Comparison of ENCODE assay signal across 17 cellular contexts in genomic region chr5:72123764-72124163, GRCh38. TPM values are rescaled to one million over a fixed set of nuclear protein-coding genes. Genes with fewer than 3 reads are reported as not detected.
A peak's percentile ranks its signal among the peaks of the same experiment; 100 is the strongest.
DNase-seq lines count a peak whose midpoint lies in the region; FAIRE-seq and TF ChIP-seq lines count a peak whose summit lies in the region.
"Had no signal": no experiment of that assay in that cellular context is flagged by ENCODE, and none has a peak within 500 bp of the region (broad histone marks: within the 10 kb centered on the region; RNA-seq: fewer than 3 reads in every experiment).

No MANE protein-coding gene starts in this region.

- in situ Hi-C loops in transverse colon (cut with MboI; ENCODE audit: low pct_ligation_motif_present in 1 of 4, low pct_unique_long_range_greater_than_20kb in 1 of 4, low sequenced_read_pairs in 3 of 4), result no loop called here

- H3K4me1 Mint-ChIP-seq in H9 (peaks cover 60 to 62% of the 10 kb centered on the region in 2 experiments), astrocyte (ENCODE audit: low read depth, unreplicated experiment) (peaks cover 42% of the 10 kb centered on the region), neural progenitor cell (peaks cover 79% of the 10 kb centered on the region), mesothelial cell of epicardium (peaks cover 42% of the 10 kb centered on the region)
- no peaks in the 10 kb centered on the region for H3K4me1 Mint-ChIP-seq in T-helper 2 cell treated with Interferon-gamma antibody and Interleukin-4, amounts not matched to agents 5 μg/mL and 100 μg/mL, for 36 hours (ENCODE audit: low read depth)

- H4K8ac ChIP-seq in H9 (replicated peaks; ENCODE audit: insufficient read length, low read depth, low read length), result no peak overlapping the region

- H3K4me3 Mint-ChIP-seq in H9 (no peak overlapping the region), astrocyte (ENCODE audit: unreplicated experiment) (no peak overlapping the region), neural progenitor cell (peak overlapping the region; percentile 55), mesothelial cell of epicardium (no peak overlapping the region)
- no peak overlapping the region for H3K4me3 Mint-ChIP-seq in T-helper 2 cell treated with Interferon-gamma antibody and Interleukin-4, amounts not matched to agents 5 μg/mL and 100 μg/mL, for 36 hours

- H3K23ac ChIP-seq in H9 (ENCODE audit: insufficient read length, low read depth, low read length), result no peak overlapping the region

- TF ChIP-seq CTCF in H9 (conservative IDR thresholded peaks at IDR 0.05) (no peak), astrocyte (IDR thresholded peaks at IDR 0.05; ENCODE audit: insufficient read depth, low read depth, low read length) (no peak), neural progenitor cell (IDR thresholded peaks at IDR 0.05) (no peak), mesothelial cell of epicardium (IDR thresholded peaks at IDR 0.05; ENCODE audit: unreplicated experiment) (no peak), transverse colon (IDR thresholded peaks at IDR 0.05) (no peak)

- H3K23me2 ChIP-seq in H9 (ENCODE audit: insufficient read length, low read depth, low read length, poor library complexity, severe bottlenecking), result no peaks in the 10 kb centered on the region

- H3K56ac ChIP-seq in H9 (ENCODE audit: insufficient read length, low read depth, low read length), result no peak overlapping the region

- no peak for DNase-seq in H9
- peak; percentile 67 for DNase-seq in NCI-H146 (lab: John Stamatoyannopoulos, UW)
- DNase-seq in astrocyte (ENCODE audit: low read depth), result no peak
- DNase-seq in neural progenitor cell (ENCODE audit: low spot score), result no peak
- DNase-seq in T-helper 2 cell treated with Interferon-gamma antibody and Interleukin-4, amounts not matched to agents 5 μg/mL and 100 μg/mL, for 36 hours (ENCODE audit: low spot score), result no peak
- no peak for DNase-seq in mesothelial cell of epicardium (ENCODE audit: low spot score in 2 of 2, unreplicated experiment in 2 of 2)
- no peak for DNase-seq in transverse colon
- DNase-seq: ACHN, COR-L47, EL, MG63, NCI-H1092 treated with DMSO at 0.1 percent for 48 hours, NCI-H2029, NCI-H510A treated with DMSO at 0.1 percent for 48 hours, OCI-M1 had no signal

- intact Hi-C loops in transverse colon (cut with DNase I; ENCODE audit: low total_unique reads), result no loop called here

- H2BK5ac ChIP-seq in H9 (ENCODE audit: insufficient read length, low read length), result no peak overlapping the region

- no peak overlapping the region for H3K4me2 ChIP-seq in H9 (ENCODE audit: insufficient read depth, insufficient read length, low read length)
- H3K4me2 ChIP-seq in astrocyte (ENCODE audit: low read length), result peak overlapping the region; percentile 13
- no peak overlapping the region for H3K4me2 ChIP-seq in neural progenitor cell

- H3K27ac ChIP-seq in H9 (ENCODE audit: insufficient read length, low read depth, low read length) (no peak overlapping the region), astrocyte (ENCODE audit: low read depth, low read length) (peak overlapping the region; percentile 54), neural progenitor cell (no peak overlapping the region), transverse colon (no peak overlapping the region)
- H3K27ac ChIP-seq: RWPE1 had no signal

- WGBS in H9 (ENCODE audit: extremely low coverage, insufficient read length, low lambda C conversion rate), result no CpG with 5 or more reads among the region's 6 CpGs
- 80 to 88% methylated on average over 4 to 6 of the region's 6 CpGs for WGBS in transverse colon (ENCODE audit: low coverage in 1 of 2), 2 donors

- no peak overlapping the region for H2BK120ac ChIP-seq in H9 (ENCODE audit: low read depth, low read length, poor library complexity, severe bottlenecking)

- H3K9ac ChIP-seq in H9 (ENCODE audit: extremely low read depth, insufficient read length, low read length), result no peak overlapping the region
- H3K9ac ChIP-seq in astrocyte (ENCODE audit: low read length), result no peak overlapping the region
- H3K9ac ChIP-seq in neural progenitor cell, result no peak overlapping the region

- H3K9me3 ChIP-seq in H9 (ENCODE audit: control insufficient read depth, low read depth, low read length) (no peaks in the 10 kb centered on the region), astrocyte (ENCODE audit: insufficient read depth, low read depth, low read length) (no peaks in the 10 kb centered on the region), neural progenitor cell (ENCODE audit: low read depth) (no peaks in the 10 kb centered on the region), transverse colon (no peaks in the 10 kb centered on the region)
- H3K9me3 ChIP-seq: MG63 had no signal

- FAIRE-seq in astrocyte (lab: Jason Lieb, UNC), result no peak

- H3K4me3 ChIP-seq in astrocyte (ENCODE audit: insufficient read depth, low read depth, low read length) (no peak overlapping the region), neural progenitor cell (no peak overlapping the region), transverse colon (no peak overlapping the region)
- H3K4me3 ChIP-seq: MG63 had no signal

- TF ChIP-seq EP300 in transverse colon (IDR thresholded peaks at IDR 0.05; ENCODE audit: low read depth), result no peak

- H3K79me2 ChIP-seq in H9 (ENCODE audit: insufficient read depth, low read length) (peaks cover 2% of the 10 kb centered on the region; the same call in 1 of the 2 replicates), astrocyte (ENCODE audit: insufficient read depth, low read length) (peaks cover 97% of the 10 kb centered on the region), neural progenitor cell (ENCODE audit: low read depth) (peaks cover 96% of the 10 kb centered on the region)

- no peak overlapping the region for H4K91ac ChIP-seq in H9 (ENCODE audit: insufficient read length, low read depth, low read length)

- H3K27ac Mint-ChIP-seq in H9, result peak overlapping the region; percentile 49 to 65 (median 56); a peak in 3 of 7 replicates
- peak overlapping the region; percentile 79 for H3K27ac Mint-ChIP-seq in astrocyte (ENCODE audit: unreplicated experiment)
- H3K27ac Mint-ChIP-seq in neural progenitor cell, result peak overlapping the region; percentile 97
- H3K27ac Mint-ChIP-seq in T-helper 2 cell treated with Interferon-gamma antibody and Interleukin-4, amounts not matched to agents 5 μg/mL and 100 μg/mL, for 36 hours, result no peak overlapping the region
- no peak overlapping the region for H3K27ac Mint-ChIP-seq in mesothelial cell of epicardium

- no peaks in the 10 kb centered on the region for H4K20me1 ChIP-seq in H9 (ENCODE audit: control insufficient read depth, insufficient read depth, insufficient read length)
- peaks cover 70% of the 10 kb centered on the region for H4K20me1 ChIP-seq in astrocyte (ENCODE audit: insufficient read depth, low read length)
- H4K20me1 ChIP-seq in neural progenitor cell (ENCODE audit: low read depth), result peaks cover 58% of the 10 kb centered on the region

- H3K27me3 ChIP-seq in H9 (ENCODE audit: insufficient read depth, low read length) (no peaks in the 10 kb centered on the region), astrocyte (ENCODE audit: insufficient read depth, low read length) (no peaks in the 10 kb centered on the region), neural progenitor cell (no peaks in the 10 kb centered on the region), transverse colon (peaks cover 4% of the 10 kb centered on the region)
- H3K27me3 ChIP-seq: MG63 had no signal

- H3F3A ChIP-seq in neural progenitor cell (ENCODE audit: low read depth), result peaks cover 8% of the 10 kb centered on the region

- H3K36me3 ChIP-seq in astrocyte (ENCODE audit: insufficient read depth, low read length) (peaks cover 47% of the 10 kb centered on the region), neural progenitor cell (peaks cover 4% of the 10 kb centered on the region), transverse colon (no peaks in the 10 kb centered on the region)

- no peak overlapping the region for H4K5ac ChIP-seq in H9 (ENCODE audit: insufficient read length, low read depth, low read length)

- H2BK12ac ChIP-seq in H9 (ENCODE audit: insufficient read length, low read depth, low read length), result no peak overlapping the region

- H2BK15ac ChIP-seq in H9 (ENCODE audit: low read depth, low read length), result no peak overlapping the region

- H3T11ph ChIP-seq in H9 (ENCODE audit: low read length), result no peak overlapping the region

- H3K79me1 ChIP-seq in H9 (ENCODE audit: insufficient read depth, low read depth, low read length, poor library complexity, severe bottlenecking), result no peaks in the 10 kb centered on the region

- no peak for TF ChIP-seq POLR2A in transverse colon (IDR thresholded peaks at IDR 0.05)

- H3K18ac ChIP-seq in H9 (ENCODE audit: insufficient read length, low read depth, low read length), result no peak overlapping the region

- H2AK5ac ChIP-seq in H9 (ENCODE audit: insufficient read length, low read length), result no peak overlapping the region

- peaks cover 14% of the 10 kb centered on the region for H3K4me1 ChIP-seq in H9 (ENCODE audit: insufficient read depth, low read length)
- peaks cover 50% of the 10 kb centered on the region for H3K4me1 ChIP-seq in astrocyte (ENCODE audit: insufficient read depth, low read length)
- peaks cover 49% of the 10 kb centered on the region for H3K4me1 ChIP-seq in neural progenitor cell
- H3K4me1 ChIP-seq in transverse colon, result no peaks in the 10 kb centered on the region

- no peak overlapping the region for H3K4ac ChIP-seq in H9 (ENCODE audit: low read depth, low read length)

- H3K9me3 Mint-ChIP-seq in H9, result no peaks in the 10 kb centered on the region
- no peaks in the 10 kb centered on the region for H3K9me3 Mint-ChIP-seq in astrocyte (ENCODE audit: unreplicated experiment)
- peaks cover 2% of the 10 kb centered on the region for H3K9me3 Mint-ChIP-seq in neural progenitor cell
- no peaks in the 10 kb centered on the region for H3K9me3 Mint-ChIP-seq in T-helper 2 cell treated with Interferon-gamma antibody and Interleukin-4, amounts not matched to agents 5 μg/mL and 100 μg/mL, for 36 hours
- no peaks in the 10 kb centered on the region for H3K9me3 Mint-ChIP-seq in mesothelial cell of epicardium

- H2BK20ac ChIP-seq in H9 (ENCODE audit: low read depth, low read length, poor library complexity, severe bottlenecking), result no peak overlapping the region

- no peak overlapping the region for H2AFZ ChIP-seq in H9 (ENCODE audit: low read length)
- no peak overlapping the region for H2AFZ ChIP-seq in astrocyte (ENCODE audit: low read depth, low read length)
- H2AFZ ChIP-seq in neural progenitor cell (replicated peaks), result no peak overlapping the region

- no peaks in the 10 kb centered on the region for H3K27me3 Mint-ChIP-seq in H9 (ENCODE audit: low read depth)
- H3K27me3 Mint-ChIP-seq in astrocyte (ENCODE audit: low read depth, unreplicated experiment), result no peaks in the 10 kb centered on the region
- H3K27me3 Mint-ChIP-seq in neural progenitor cell (ENCODE audit: insufficient read depth, low read depth), result peaks cover 2% of the 10 kb centered on the region
- peaks cover 48% of the 10 kb centered on the region for H3K27me3 Mint-ChIP-seq in T-helper 2 cell treated with Interferon-gamma antibody and Interleukin-4, amounts not matched to agents 5 μg/mL and 100 μg/mL, for 36 hours (ENCODE audit: low read depth)
- H3K27me3 Mint-ChIP-seq in mesothelial cell of epicardium (ENCODE audit: low read depth), result no peaks in the 10 kb centered on the region

- H3K14ac ChIP-seq in H9 (ENCODE audit: insufficient read depth, low read length), result no peak overlapping the region

- peaks cover 14 to 25% (median 19%) of the 10 kb centered on the region in 3 experiments; a peak in 6 of 7 replicates for H3K36me3 Mint-ChIP-seq in H9 (ENCODE audit: insufficient read depth in 1 of 3, low read depth in 3 of 3)
- H3K36me3 Mint-ChIP-seq in astrocyte (ENCODE audit: low read depth, unreplicated experiment), result peaks cover 20% of the 10 kb centered on the region
- H3K36me3 Mint-ChIP-seq in neural progenitor cell, result peaks cover 31% of the 10 kb centered on the region
- H3K36me3 Mint-ChIP-seq in T-helper 2 cell treated with Interferon-gamma antibody and Interleukin-4, amounts not matched to agents 5 μg/mL and 100 μg/mL, for 36 hours (ENCODE audit: low read depth), result no peaks in the 10 kb centered on the region
- H3K36me3 Mint-ChIP-seq in mesothelial cell of epicardium, result peaks cover 9% of the 10 kb centered on the region

RNA-seq across cellular contexts. Expression of gene MAP1B, which starts 16.5 kb away (rescaled TPM):
- 67.1 and 67.5 TPM in 2 replicates for total RNA-seq in H9 (2021)
- 386 and 476 TPM in 2 replicates for total RNA-seq in astrocyte
- total RNA-seq in neural progenitor cell (ENCODE audit: low replicate concordance), result 84.4 and 247 TPM in 2 replicates
- total RNA-seq in mesothelial cell of epicardium, result 60.8 to 61.2 TPM (median 61.0 TPM) in 3 replicates
- 10 to 100 TPM; 38.9 to 57.5 (median 44.4) TPM for total RNA-seq in transverse colon
- total RNA-seq: HT-29 had no signal

Comparison
In these comparisons a context has a peak if more than half of its experiments do, and no peak if none do; other contexts are left out.
1. H3K27ac Mint-ChIP-seq: peak in H9 (3 of 3), astrocyte (single experiment) and neural progenitor cell (single experiment); none in T-helper 2 cell treated with Interferon-gamma antibody and Interleukin-4, amounts not matched to agents 5 μg/mL and 100 μg/mL, for 36 hours (single experiment) and mesothelial cell of epicardium (single experiment).